Comparison of ENCODE assay signal across 36 cellular contexts in the genomic region with DNA sequence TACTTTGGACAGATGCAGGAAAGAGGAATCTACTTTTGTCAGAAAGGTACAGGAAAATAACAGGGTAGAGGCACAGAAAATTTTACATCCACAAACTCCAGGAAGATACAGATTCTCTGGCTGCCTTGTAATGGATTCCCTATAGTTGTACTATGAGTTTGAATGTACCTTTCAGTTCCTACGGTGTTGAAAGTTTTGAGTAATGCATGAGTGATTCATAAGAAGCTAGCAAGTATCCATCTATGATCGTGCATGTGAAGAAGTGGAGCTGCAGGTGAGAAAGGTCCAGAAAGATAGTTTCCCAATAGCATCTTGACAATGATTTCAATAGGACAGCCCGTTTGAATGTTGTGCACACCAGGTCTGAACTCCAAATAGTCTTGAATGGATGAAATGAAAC.
"Had no signal": no experiment of that assay in that cellular context is flagged by ENCODE, and none has a peak within 500 bp of the region (broad histone marks: within the 10 kb centered on the region; RNA-seq: fewer than 3 reads in every experiment).

No MANE protein-coding gene starts in this region.

- H3K27me3 ChIP-seq: adrenal gland, body of pancreas, cardiac muscle cell, colonic mucosa, esophagus muscularis mucosa, gastroesophageal sphincter, heart right ventricle had no signal

- H3K4me1 Mint-ChIP-seq: activated B cell treated with CpG ODN at 0.5 μM for 24 hours; activated naive CD4-positive, alpha-beta T cell treated with anti-CD3 and anti-CD28 coated beads, Interleukin-2, amount 50 U/mL, for 24 hours; activated naive CD8-positive, alpha-beta T cell treated with anti-CD3 and anti-CD28 coated beads for 36 hours; activated naive CD8-positive, alpha-beta T cell treated with anti-CD3 and anti-CD28 coated beads, Interleukin-2, amount 50 U/mL, for 24 hours; activated T-helper 17 cell treated with anti-CD3 and anti-CD28 coated beads, Interleukin-2, amount 50 U/mL, for 72 hours; endodermal cell; T-helper 17 cell had no signal

- H3K36me3 ChIP-seq: adrenal gland, cardiac muscle cell, colonic mucosa, esophagus muscularis mucosa, gastroesophageal sphincter, heart right ventricle, WERI-Rb-1 had no signal

- H3K9me3 Mint-ChIP-seq: dendritic cell treated with granulocyte-macrophage colony-stimulating factor and Interleukin-4, amounts not matched to agents 40 ng/mL and 50 ng/mL, for 4 days; endodermal cell had no signal

- H3K4me3 ChIP-seq: adrenal gland, body of pancreas, cardiac muscle cell, colonic mucosa, dorsolateral prefrontal cortex, esophagus muscularis mucosa, gastroesophageal sphincter, heart right ventricle had no signal

- H3K27ac Mint-ChIP-seq: activated B cell treated with CpG ODN at 0.5 μM for 24 hours; activated CD8-positive, alpha-beta T cell treated with anti-CD3 and anti-CD28 coated beads for 36 hours; activated naive CD4-positive, alpha-beta T cell treated with anti-CD3 and anti-CD28 coated beads for 36 hours; activated naive CD4-positive, alpha-beta T cell treated with anti-CD3 and anti-CD28 coated beads, Interleukin-2, amount 50 U/mL, for 24 hours; activated naive CD8-positive, alpha-beta T cell treated with anti-CD3 and anti-CD28 coated beads for 36 hours; activated naive CD8-positive, alpha-beta T cell treated with anti-CD3 and anti-CD28 coated beads, Interleukin-2, amount 50 U/mL, for 24 hours; activated T-helper 17 cell treated with anti-CD3 and anti-CD28 coated beads, Interleukin-2, amount 50 U/mL, for 72 hours; dendritic cell treated with granulocyte-macrophage colony-stimulating factor and Interleukin-4, amounts not matched to agents 40 ng/mL and 50 ng/mL, for 4 days; endodermal cell; T-helper 17 cell; T-helper 2 cell treated with Interferon-gamma antibody and Interleukin-4, amounts not matched to agents 5 μg/mL and 100 μg/mL, for 36 hours had no signal

- H3K9me3 ChIP-seq: adrenal gland, body of pancreas, colonic mucosa, esophagus muscularis mucosa, gastroesophageal sphincter had no signal

- H3K27ac ChIP-seq: adrenal gland, body of pancreas, cardiac muscle cell, colonic mucosa, dorsolateral prefrontal cortex, esophagus muscularis mucosa, gastroesophageal sphincter, heart right ventricle, WERI-Rb-1 had no signal

- H3K4me1 ChIP-seq: adrenal gland, body of pancreas, colonic mucosa, esophagus muscularis mucosa, gastroesophageal sphincter, heart right ventricle had no signal

- H3K36me3 Mint-ChIP-seq: activated naive CD4-positive, alpha-beta T cell treated with anti-CD3 and anti-CD28 coated beads, Interleukin-2, amount 50 U/mL, for 24 hours; activated naive CD8-positive, alpha-beta T cell treated with anti-CD3 and anti-CD28 coated beads for 36 hours had no signal

- H3K27me3 Mint-ChIP-seq: activated B cell treated with CpG ODN at 0.5 μM for 24 hours; activated CD8-positive, alpha-beta T cell treated with anti-CD3 and anti-CD28 coated beads for 36 hours; activated naive CD4-positive, alpha-beta T cell treated with anti-CD3 and anti-CD28 coated beads, Interleukin-2, amount 50 U/mL, for 24 hours; activated naive CD8-positive, alpha-beta T cell treated with anti-CD3 and anti-CD28 coated beads for 36 hours; activated naive CD8-positive, alpha-beta T cell treated with anti-CD3 and anti-CD28 coated beads, Interleukin-2, amount 50 U/mL, for 24 hours; activated T-helper 17 cell treated with anti-CD3 and anti-CD28 coated beads, Interleukin-2, amount 50 U/mL, for 72 hours; dendritic cell treated with granulocyte-macrophage colony-stimulating factor and Interleukin-4, amounts not matched to agents 40 ng/mL and 50 ng/mL, for 4 days; T-helper 17 cell had no signal

- ATAC-seq: activated CD4-positive, CD25-positive, alpha-beta regulatory T cell treated with anti-CD3 and anti-CD28 coated beads, Interleukin-2, amount 50 U/mL, for 24 hours; activated CD8-positive, alpha-beta T cell treated with anti-CD3 and anti-CD28 coated beads for 36 hours; activated naive CD8-positive, alpha-beta T cell treated with anti-CD3 and anti-CD28 coated beads, Interleukin-2, amount 50 U/mL, for 24 hours; activated T-cell treated with anti-CD3 and anti-CD28 coated beads, Interleukin-2, amount 50 U/mL, for 4 hours; activated T-helper 17 cell treated with anti-CD3 and anti-CD28 coated beads, Interleukin-2, amount 50 U/mL, for 72 hours; body of pancreas; gastroesophageal sphincter; heart right ventricle; T-helper 17 cell had no signal

- H3K4me3 Mint-ChIP-seq: activated B cell treated with CpG ODN at 0.5 μM for 24 hours; activated CD8-positive, alpha-beta T cell treated with anti-CD3 and anti-CD28 coated beads for 36 hours; activated naive CD4-positive, alpha-beta T cell treated with anti-CD3 and anti-CD28 coated beads for 36 hours; activated naive CD4-positive, alpha-beta T cell treated with anti-CD3 and anti-CD28 coated beads, Interleukin-2, amount 50 U/mL, for 24 hours; activated naive CD8-positive, alpha-beta T cell treated with anti-CD3 and anti-CD28 coated beads for 36 hours; activated naive CD8-positive, alpha-beta T cell treated with anti-CD3 and anti-CD28 coated beads, Interleukin-2, amount 50 U/mL, for 24 hours; activated T-cell treated with anti-CD3 and anti-CD28 coated beads, Interleukin-2, amount 50 U/mL, for 4 hours; activated T-helper 17 cell treated with anti-CD3 and anti-CD28 coated beads, Interleukin-2, amount 50 U/mL, for 72 hours; dendritic cell treated with granulocyte-macrophage colony-stimulating factor and Interleukin-4, amounts not matched to agents 40 ng/mL and 50 ng/mL, for 4 days; endodermal cell; T-helper 17 cell; T-helper 2 cell treated with Interferon-gamma antibody and Interleukin-4, amounts not matched to agents 5 μg/mL and 100 μg/mL, for 36 hours had no signal

- DNase-seq: activated B cell treated with CpG ODN at 0.5 μM for 24 hours; activated CD4-positive, alpha-beta T cell treated with anti-CD3 and anti-CD28 coated beads for 48 hours; activated CD4-positive, alpha-beta T cell treated with anti-CD3 and anti-CD28 coated beads, Interleukin-2, amount 50 U/mL, for 1 hour; activated CD4-positive, alpha-beta T cell treated with anti-CD3 and anti-CD28 coated beads, Interleukin-2, amount 50 U/mL, for 48 hours; activated CD8-positive, alpha-beta memory T cell treated with anti-CD3 and anti-CD28 coated beads for 24 hours; activated CD8-positive, alpha-beta T cell treated with anti-CD3 and anti-CD28 coated beads for 36 hours; activated effector memory CD4-positive, alpha-beta T cell treated with anti-CD3 and anti-CD28 coated beads, Interleukin-2, amount 50 U/mL, for 16 hours; activated naive CD4-positive, alpha-beta T cell treated with anti-CD3 and anti-CD28 coated beads for 36 hours; activated naive CD8-positive, alpha-beta T cell treated with anti-CD3 and anti-CD28 coated beads for 36 hours; activated naive CD8-positive, alpha-beta T cell treated with anti-CD3 and anti-CD28 coated beads, Interleukin-2, amount 50 U/mL, for 24 hours; activated T-cell treated with anti-CD3 and anti-CD28 coated beads, Interleukin-2, amount 50 U/mL, for 4 hours; adrenal gland; amygdala; aorta; body of pancreas; central memory CD4-positive, alpha-beta T cell; cerebellar nuclear complex; colonic mucosa; dorsolateral prefrontal cortex; effector memory CD4-positive, alpha-beta T cell; endodermal cell; erythroblast; foreskin melanocyte; heart right ventricle; T-helper 1 cell; T-helper 17 cell; T1000; WERI-Rb-1 had no signal
